ENCODE assay signal across 12 cellular contexts in genomic region chr18:59923539-59924196, GRCh38. TPM values are rescaled to one million over a fixed set of nuclear protein-coding genes. Genes with fewer than 3 reads are reported as not detected.
DNase-seq lines count a peak whose midpoint lies in the region; ATAC-seq lines count a peak whose summit lies in the region.
"Had no signal": no experiment of that assay in that cellular context is flagged by ENCODE, and none has a peak within 500 bp of the region (broad histone marks: within the 10 kb centered on the region; RNA-seq: fewer than 3 reads in every experiment).

No MANE protein-coding gene starts in this region.

- H3K4ac ChIP-seq in mesendoderm (ENCODE audit: low read depth, low read length) = no peak overlapping the region

- H3K18ac ChIP-seq in mesendoderm (ENCODE audit: low read length) = no peak overlapping the region

- no peak for DNase-seq in epithelial cell of prostate (ENCODE audit: low read depth, low spot score)
- no peak for DNase-seq in mesendoderm
- DNase-seq in dedifferentiated amniotic fluid mesenchymal stem cell (ENCODE audit: extremely low spot score) = no peak
- DNase-seq in Right ventricle myocardium superior = no peak
- DNase-seq in SKM-1 (lab: John Stamatoyannopoulos, UW; ENCODE audit: unreplicated experiment) = no peak
- DNase-seq: activated CD4-positive, alpha-beta memory T cell treated with anti-CD3 and anti-CD28 coated beads for 36 hours; amygdala had no signal

- H2AK5ac ChIP-seq in mesendoderm (ENCODE audit: low read length) = no peak overlapping the region

- H3K27ac ChIP-seq in epithelial cell of prostate = peak overlapping the region; percentile 67
- H3K27ac ChIP-seq in mesendoderm (ENCODE audit: low read depth, low read length) = no peak overlapping the region
- H3K27ac ChIP-seq: neutrophil, vagina had no signal

- H3K4me2 ChIP-seq in mesendoderm (ENCODE audit: low read length) = no peak overlapping the region

- no peak overlapping the region for H2BK120ac ChIP-seq in mesendoderm (ENCODE audit: low read depth, low read length)

- no peak overlapping the region for H3K56ac ChIP-seq in mesendoderm (ENCODE audit: low read length)

- H3K9ac ChIP-seq in mesendoderm (ENCODE audit: low read length) = no peak overlapping the region

- H3K79me2 ChIP-seq in mesendoderm (ENCODE audit: control insufficient read depth, insufficient read depth, low read length) = no peaks in the 10 kb centered on the region

- no peak overlapping the region for H4K5ac ChIP-seq in mesendoderm (ENCODE audit: low read length)

- no peaks in the 10 kb centered on the region for H3K36me3 ChIP-seq in mesendoderm (ENCODE audit: control insufficient read depth, insufficient read depth, low read length)
- H3K36me3 ChIP-seq: neutrophil, vagina had no signal

- intact Hi-C loops in Right ventricle myocardium superior (cut with DNase I) = no loop called here

- H4K8ac ChIP-seq in mesendoderm (ENCODE audit: low read depth, low read length) = no peak overlapping the region

- no peak overlapping the region for H3K23ac ChIP-seq in mesendoderm (ENCODE audit: low read length)

- WGBS in mesendoderm (ENCODE audit: extremely low coverage, insufficient coverage, low lambda C conversion rate) = no CpG with 5 or more reads among the region's 6 CpGs

- H3K4me1 ChIP-seq in mesendoderm (ENCODE audit: control insufficient read depth, low read depth, low read length) = no peaks in the 10 kb centered on the region
- H3K4me1 ChIP-seq: vagina had no signal

- H3K4me3 ChIP-seq in mesendoderm (ENCODE audit: low read length) = no peak overlapping the region
- H3K4me3 ChIP-seq: vagina had no signal

- H2BK15ac ChIP-seq in mesendoderm (replicated peaks; ENCODE audit: low read depth) = no peak overlapping the region

- H2BK5ac ChIP-seq in mesendoderm (ENCODE audit: low read length) = no peak overlapping the region

- ATAC-seq in GM18867 (IDR thresholded peaks at IDR 0.05; ENCODE audit: unreplicated experiment) (peak; percentile 34), GM21529 (IDR thresholded peaks at IDR 0.05; ENCODE audit: unreplicated experiment) (peak; percentile 44), HG03135 (IDR thresholded peaks at IDR 0.05; ENCODE audit: unreplicated experiment) (peak; percentile 44), Right ventricle myocardium superior (ENCODE audit: poor library complexity) (no peak)

- no peaks in the 10 kb centered on the region for H3K27me3 ChIP-seq in mesendoderm (ENCODE audit: insufficient read depth, low read length, poor library complexity)
- H3K27me3 ChIP-seq: neutrophil, vagina had no signal

- no peaks in the 10 kb centered on the region for H3K79me1 ChIP-seq in mesendoderm (ENCODE audit: low read length)

RNA-seq across cellular contexts. Expression of gene PMAIP1, which starts 23.9 kb away (rescaled TPM):
- 64.9 TPM for polyA plus RNA-seq in mesendoderm (2013, experiment 1 of 2)
- polyA plus RNA-seq in mesendoderm (2013, experiment 2 of 2) = 64.6 TPM
- not detected for total RNA-seq in Right ventricle myocardium superior
